In the genomic region with DNA sequence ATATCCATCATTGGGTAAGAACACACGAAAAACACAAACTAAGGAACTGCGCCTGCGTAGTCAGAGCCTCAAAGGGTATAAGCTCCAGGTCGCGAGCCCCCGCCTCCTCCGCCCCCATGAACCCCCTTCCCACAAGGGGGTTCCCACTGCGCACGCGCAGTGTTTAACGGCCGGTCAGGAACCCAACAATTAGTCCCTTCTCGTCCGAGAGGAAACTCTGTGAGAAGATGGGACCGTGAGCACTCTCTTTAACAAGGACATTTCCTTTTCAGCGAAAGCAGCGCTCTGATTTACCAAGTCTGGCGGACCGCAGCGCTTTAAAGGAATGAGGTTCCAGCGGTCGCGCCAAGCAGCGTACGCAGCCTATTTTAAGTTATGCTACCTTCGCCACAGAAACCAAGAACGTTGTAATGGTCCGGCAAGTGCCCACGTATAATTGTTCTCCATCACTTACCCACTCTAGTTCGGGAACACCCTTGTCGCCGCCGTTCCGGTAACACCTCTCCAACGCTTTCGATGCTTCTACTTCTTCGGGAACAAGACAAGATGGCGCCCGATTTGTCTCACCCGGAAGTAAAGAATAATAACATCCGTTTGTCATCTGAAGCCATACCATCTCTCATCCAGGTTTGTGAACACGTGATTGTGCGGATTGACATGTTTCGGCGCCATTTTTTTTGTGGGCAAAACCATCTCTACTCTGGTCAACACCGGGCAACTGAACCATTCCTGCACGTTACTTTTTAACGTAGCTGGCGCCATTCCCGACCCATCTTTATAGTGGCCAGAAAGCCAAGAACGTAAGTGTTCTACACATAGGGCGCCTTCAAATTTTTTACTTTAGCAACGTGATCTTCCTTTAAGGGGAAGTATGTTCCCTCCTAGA, we compare ENCODE assay signal across 8 cellular contexts. TPM values are rescaled to one million over a fixed set of nuclear protein-coding genes. Genes with fewer than 3 reads are reported as not detected.
A peak's percentile ranks its signal among the peaks of the same experiment; 100 is the strongest.
DNase-seq lines count a peak whose midpoint lies in the region; ATAC-seq and TF ChIP-seq lines count a peak whose summit lies in the region.

A gene with protein sequence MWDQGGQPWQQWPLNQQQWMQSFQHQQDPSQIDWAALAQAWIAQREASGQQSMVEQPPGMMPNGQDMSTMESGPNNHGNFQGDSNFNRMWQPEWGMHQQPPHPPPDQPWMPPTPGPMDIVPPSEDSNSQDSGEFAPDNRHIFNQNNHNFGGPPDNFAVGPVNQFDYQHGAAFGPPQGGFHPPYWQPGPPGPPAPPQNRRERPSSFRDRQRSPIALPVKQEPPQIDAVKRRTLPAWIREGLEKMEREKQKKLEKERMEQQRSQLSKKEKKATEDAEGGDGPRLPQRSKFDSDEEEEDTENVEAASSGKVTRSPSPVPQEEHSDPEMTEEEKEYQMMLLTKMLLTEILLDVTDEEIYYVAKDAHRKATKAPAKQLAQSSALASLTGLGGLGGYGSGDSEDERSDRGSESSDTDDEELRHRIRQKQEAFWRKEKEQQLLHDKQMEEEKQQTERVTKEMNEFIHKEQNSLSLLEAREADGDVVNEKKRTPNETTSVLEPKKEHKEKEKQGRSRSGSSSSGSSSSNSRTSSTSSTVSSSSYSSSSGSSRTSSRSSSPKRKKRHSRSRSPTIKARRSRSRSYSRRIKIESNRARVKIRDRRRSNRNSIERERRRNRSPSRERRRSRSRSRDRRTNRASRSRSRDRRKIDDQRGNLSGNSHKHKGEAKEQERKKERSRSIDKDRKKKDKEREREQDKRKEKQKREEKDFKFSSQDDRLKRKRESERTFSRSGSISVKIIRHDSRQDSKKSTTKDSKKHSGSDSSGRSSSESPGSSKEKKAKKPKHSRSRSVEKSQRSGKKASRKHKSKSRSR (minus strand): TSS at position 548 of the 886 bp plus-strand sequence. CDS start 10,649 bp downstream, outside the sequence.

- peak; percentile 61 for TF ChIP-seq POLR2A in ovary (IDR thresholded peaks at IDR 0.05)
- TF ChIP-seq POLR2A in thyroid gland (IDR thresholded peaks at IDR 0.05): peak in 1 of 2 donors; percentile 66

- H3K36me3 ChIP-seq in ovary: no peaks in the 10 kb centered on the region
- H3K36me3 ChIP-seq in thyroid gland: no peaks in the 10 kb centered on the region

- H3K4me3 ChIP-seq in GM12864 (ENCODE audit: low read depth, low read length) (peak within 1 kb of the TSS; percentile 76), ovary (peak within 1 kb of the TSS; percentile 69), thyroid gland (replicated peaks in 1 of 3) (peak within 1 kb of the TSS; percentile 55 to 67 (median 67))

- TF ChIP-seq EP300 in ovary (IDR thresholded peaks at IDR 0.05): peak; percentile 38

- TF ChIP-seq CTCF in GM12864 (IDR thresholded peaks at IDR 0.05; ENCODE audit: low read depth, low read length, missing control alignments) (no peak), ovary (IDR thresholded peaks at IDR 0.05) (no peak), thyroid gland (IDR thresholded peaks at IDR 0.05) (no peak)

- no peaks in the 10 kb centered on the region for H3K9me3 ChIP-seq in ovary
- H3K9me3 ChIP-seq in thyroid gland: no peaks in the 10 kb centered on the region

- peak; percentile 99 for DNase-seq in GM12864 (ENCODE audit: low read depth)
- peak; percentile 97 to 99 (median 97) for DNase-seq in NCI-H1417 (lab: John Stamatoyannopoulos, UW)
- peak; percentile 95 to 97 for DNase-seq in SW 1271 (lab: John Stamatoyannopoulos, UW)
- DNase-seq in activated naive CD8-positive, alpha-beta T cell treated with anti-CD3 and anti-CD28 coated beads, Interleukin-2, amount 50 U/mL, for 16 hours (ENCODE audit: low read depth, low spot score): peak; percentile 68
- peak; percentile 92 for DNase-seq in Right ventricle myocardium inferior (ENCODE audit: missing footprints)
- peak; percentile 87 to 94 (median 89) for DNase-seq in ovary
- DNase-seq in thyroid gland: peak; percentile 91 to 92

- H3K27me3 ChIP-seq in ovary (no peaks in the 10 kb centered on the region), thyroid gland (no peaks in the 10 kb centered on the region)

- peaks cover 12% of the 10 kb centered on the region for H3K4me1 ChIP-seq in ovary (ENCODE audit: insufficient read depth)
- H3K4me1 ChIP-seq in thyroid gland: peaks cover 31 to 46% of the 10 kb centered on the region in 2 donors

- H3K27ac ChIP-seq in ovary: peak within 1 kb of the TSS; percentile 93 to 98
- peak within 1 kb of the TSS; percentile 95 to 99 (median 97) for H3K27ac ChIP-seq in thyroid gland

- intact Hi-C loops in Right ventricle myocardium inferior (cut with DNase I): loop anchor here (5.0 kb wide), 1 partner anchor 92 kb away; a partner anchor contains a TSS
- intact Hi-C loops in ovary (cut with DNase I): no loop called here
- intact Hi-C loops in thyroid gland (cut with DNase I): no loop called here

- ATAC-seq in HG02759 (IDR thresholded peaks at IDR 0.05; ENCODE audit: unreplicated experiment): peak; percentile 90
- ATAC-seq in Right ventricle myocardium inferior: peak; percentile 97

- WGBS in ovary, 3 donors: 0 to 1% (median 0%) methylated on average over 52 to 53 of the region's 53 CpGs
- WGBS in thyroid gland, 2 donors: 0% methylated on average over 49 to 53 of the region's 53 CpGs

RNA-seq across cellular contexts. Expression of the gene that starts here (rescaled TPM):
- total RNA-seq in Right ventricle myocardium inferior (43.8 TPM), ovary (100 to 1,000 TPM in 5 of 7 donors, 10 to 100 TPM in 2; 92.7 to 158 (median 127) TPM), thyroid gland (100 to 1,000 TPM; 183 to 302 (median 241) TPM)
- polyA plus RNA-seq in ovary: 100 to 1,000 TPM in 1 of 2 donors, 10 to 100 TPM in 1; 71.5 to 168 TPM

Comparison
In these comparisons a context has a peak if more than half of its experiments do, and no peak if none do; other contexts are left out.
1. Peak in every context shown above with its lines: DNase-seq, ATAC-seq, H3K4me3 ChIP-seq and H3K27ac ChIP-seq.